ENCODE assay signal across 24 cellular contexts in genomic region chr1:23517581-23517980, GRCh38. TPM values are rescaled to one million over a fixed set of nuclear protein-coding genes. Genes with fewer than 3 reads are reported as not detected.
"Had no signal": no experiment of that assay in that cellular context is flagged by ENCODE, and none has a peak within 500 bp of the region (broad histone marks: within the 10 kb centered on the region; RNA-seq: fewer than 3 reads in every experiment).

No MANE protein-coding gene starts in this region.

- H3K4me3 ChIP-seq: colonic mucosa, dorsolateral prefrontal cortex, esophagus muscularis mucosa, gastroesophageal sphincter, heart left ventricle, hepatocyte, left lung, lower lobe of right lung had no signal

- H3K27ac ChIP-seq: colonic mucosa, dorsolateral prefrontal cortex, esophagus muscularis mucosa, foreskin keratinocyte, gastroesophageal sphincter, heart left ventricle, hepatocyte, left lung, lower lobe of right lung had no signal

- H3K27me3 ChIP-seq: colonic mucosa, dorsolateral prefrontal cortex, esophagus muscularis mucosa, foreskin keratinocyte, gastroesophageal sphincter, heart left ventricle, hepatocyte, left lung had no signal

- DNase-seq: colonic mucosa; cortex of kidney; dermis blood vessel endothelial cell; dorsolateral prefrontal cortex; effector CD4-positive, alpha-beta T cell; effector memory CD4-positive, alpha-beta T cell; foreskin keratinocyte; heart left ventricle; hypothalamus; immature natural killer cell; islet precursor cell; kidney; kidney glomerular epithelial cell; left lung; left ventricle myocardium superior; lower lobe of right lung; mesendoderm; midbrain; naive thymus-derived CD4-positive, alpha-beta T cell had no signal

- ATAC-seq: foreskin keratinocyte; gastroesophageal sphincter; heart left ventricle; left lung; left ventricle myocardium superior; lower lobe of right lung; naive thymus-derived CD4-positive, alpha-beta T cell had no signal

- FAIRE-seq: endothelial cell of umbilical vein, frontal cortex, kidney had no signal

- H3K4me1 ChIP-seq: colonic mucosa, esophagus muscularis mucosa, foreskin keratinocyte, gastroesophageal sphincter, lower lobe of right lung had no signal

- H3K79me2 ChIP-seq: hepatocyte had no signal

- H2AFZ ChIP-seq: hepatocyte had no signal

- H3K9me3 Mint-ChIP-seq: immature natural killer cell; naive thymus-derived CD4-positive, alpha-beta T cell had no signal

- H3K36me3 Mint-ChIP-seq: immature natural killer cell had no signal

- H3K4me3 Mint-ChIP-seq: immature natural killer cell; naive thymus-derived CD4-positive, alpha-beta T cell had no signal

- H3K4me2 ChIP-seq: hepatocyte had no signal

- H3K36me3 ChIP-seq: colonic mucosa, esophagus muscularis mucosa, gastroesophageal sphincter, lower lobe of right lung had no signal

- H3K4me1 Mint-ChIP-seq: immature natural killer cell had no signal

- H3K27me3 Mint-ChIP-seq: naive thymus-derived CD4-positive, alpha-beta T cell had no signal

- H3K9me3 ChIP-seq: colonic mucosa, esophagus muscularis mucosa, gastroesophageal sphincter, heart left ventricle, left lung, lower lobe of right lung had no signal

RNA-seq across cellular contexts. Expression of gene E2F2, which starts 13.5 kb away (rescaled TPM):
- polyA plus RNA-seq: naive thymus-derived CD4-positive, alpha-beta T cell had no signal

RNA-seq across cellular contexts. Expression of gene ASAP3, which starts 33.6 kb away (rescaled TPM):
- polyA plus RNA-seq: immature natural killer cell had no signal
